1 cellular context compared by ENCODE assay signal in the genomic region with DNA sequence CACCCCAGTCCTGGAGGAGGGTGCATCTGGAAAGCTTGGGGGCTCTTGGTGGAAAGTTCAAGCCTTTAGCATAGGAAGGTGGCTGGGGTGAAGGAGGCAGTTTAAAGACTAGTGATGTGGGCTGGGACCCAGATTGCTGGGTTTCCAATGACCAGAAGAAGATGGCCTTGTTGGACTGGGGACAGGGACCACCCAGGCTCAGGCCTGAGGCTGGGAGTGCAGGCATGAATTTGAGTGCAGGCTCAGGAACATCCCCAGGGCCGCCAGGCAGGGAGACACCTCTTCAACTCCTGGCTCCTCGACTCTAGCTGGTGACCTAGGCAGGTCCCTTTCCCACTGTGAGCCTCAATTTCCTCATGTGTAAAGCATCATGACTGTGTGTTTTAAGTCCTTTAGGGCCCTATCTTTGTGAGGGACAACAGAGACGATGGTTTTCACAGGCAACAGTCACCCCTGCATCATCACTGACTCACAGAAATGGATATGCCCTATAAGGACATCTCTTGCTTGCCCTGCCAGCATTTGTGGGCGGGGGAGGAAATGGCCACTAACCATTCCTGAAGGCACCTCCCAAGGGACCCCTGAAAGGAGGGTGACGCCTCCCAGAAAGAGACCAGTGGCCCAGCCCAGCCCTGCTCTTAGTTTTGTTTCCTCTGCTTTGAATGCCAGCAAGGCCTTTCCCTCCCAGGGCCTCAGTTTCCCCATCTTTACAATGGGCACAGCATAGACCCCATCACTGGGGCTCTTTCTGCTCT.
TF ChIP-seq lines count a peak whose summit lies in the region.

No MANE protein-coding gene starts in this region.

TF ChIP-seq in GM12878, 131 proteins besides CTCF, POLR2A, EP300 and RAD21 (continues in another document):
- TF ChIP-seq SPI1 (IDR thresholded peaks at IDR 0.05; ENCODE audit: borderline replicate concordance, insufficient read depth, low read depth, low read length) (peak; percentile 33; the same call in 1 of the 2 replicates), MEF2B (IDR thresholded peaks at IDR 0.05; ENCODE audit: partially characterized antibody, poor library complexity, severe bottlenecking) (peak; percentile 93), USF2 (IDR thresholded peaks at IDR 0.05; ENCODE audit: borderline replicate concordance, low read depth, low read length) (no peak; the same call in 1 of the 2 replicates), IKZF1 (conservative IDR thresholded peaks at IDR 0.05) (peak; percentile 78), PAX5 (IDR thresholded peaks at IDR 0.05; ENCODE audit: borderline replicate concordance, low read depth, low read length) (no peak), BHLHE40 (IDR thresholded peaks at IDR 0.05; ENCODE audit: borderline replicate concordance in 1 of 2, low read depth in 2 of 2, low read length in 1 of 2) (peak in 1 of 2 experiments; percentile 30; a peak in 1 of 4 replicates), MEF2A (IDR thresholded peaks at IDR 0.05; ENCODE audit: insufficient read depth, low read depth, low read length) (no peak), STAT3 (IDR thresholded peaks at IDR 0.05; ENCODE audit: low read depth, low read length) (no peak), NR2F1 (conservative IDR thresholded peaks at IDR 0.05) (0 out of 2 replicates have a peak, but pooled peaks have one; percentile 12), ETV6 (conservative IDR thresholded peaks at IDR 0.05 in 1 of 2, IDR thresholded peaks at IDR 0.05 in 1 of 2; ENCODE audit: borderline replicate concordance in 1 of 2, low read depth in 1 of 2) (no peak), POLR2AphosphoS5 (IDR thresholded peaks at IDR 0.05; ENCODE audit: low read length) (peak; percentile 86), TCF12 (IDR thresholded peaks at IDR 0.05; ENCODE audit: low read depth, low read length) (0 out of 2 replicates have a peak, but pooled peaks have one; percentile 15), ATF2 (IDR thresholded peaks at IDR 0.05; ENCODE audit: low read length) (0 out of 2 replicates have a peak, but pooled peaks have one; percentile 9), NR2C1 (IDR thresholded peaks at IDR 0.05) (no peak), CREB1 (IDR thresholded peaks at IDR 0.05; ENCODE audit: low read depth) (peak; percentile 76), PKNOX1 (IDR thresholded peaks at IDR 0.05) (peak; percentile 36; the same call in 1 of the 2 replicates), RUNX3 (IDR thresholded peaks at IDR 0.05; ENCODE audit: low read length) (peak; percentile 47; the same call in 1 of the 2 replicates), ZNF24 (IDR thresholded peaks at IDR 0.05) (0 out of 2 replicates have a peak, but pooled peaks have one; percentile 24), SMARCA5 (IDR thresholded peaks at IDR 0.05) (peak; percentile 94), ZNF217 (IDR thresholded peaks at IDR 0.05) (peak; percentile 95), ATF7 (IDR thresholded peaks at IDR 0.05; ENCODE audit: low read depth) (0 out of 2 replicates have a peak, but pooled peaks have one; percentile 30), SMAD1 (IDR thresholded peaks at IDR 0.05; ENCODE audit: low read depth, partially characterized antibody) (no peak), DPF2 (IDR thresholded peaks at IDR 0.05) (peak; percentile 11), FOXM1 (IDR thresholded peaks at IDR 0.05; ENCODE audit: low read depth, low read length) (no peak), SRF (IDR thresholded peaks at IDR 0.05; ENCODE audit: low read depth in 2 of 2, low read length in 2 of 2) (peak; percentile 75 to 94), KLF5 (IDR thresholded peaks at IDR 0.05; ENCODE audit: partially characterized antibody) (peak; percentile 66), EED (IDR thresholded peaks at IDR 0.05; ENCODE audit: low read depth) (peak; percentile 79), RAD51 (IDR thresholded peaks at IDR 0.05) (no peak), TBL1XR1 (IDR thresholded peaks at IDR 0.05; ENCODE audit: low read depth, low read length) (0 out of 2 replicates have a peak, but pooled peaks have one; percentile 17), ZNF687 (IDR thresholded peaks at IDR 0.05) (peak; percentile 90), MTA2 (IDR thresholded peaks at IDR 0.05; ENCODE audit: low read depth) (peak; percentile 40), RCOR1 (conservative IDR thresholded peaks at IDR 0.05; ENCODE audit: low read depth, low read length) (0 out of 2 replicates have a peak, but pooled peaks have one; percentile 21), CREM (IDR thresholded peaks at IDR 0.05; ENCODE audit: low read depth) (peak; percentile 46; the same call in 1 of the 2 replicates)
- TF ChIP-seq, protein P1, sequence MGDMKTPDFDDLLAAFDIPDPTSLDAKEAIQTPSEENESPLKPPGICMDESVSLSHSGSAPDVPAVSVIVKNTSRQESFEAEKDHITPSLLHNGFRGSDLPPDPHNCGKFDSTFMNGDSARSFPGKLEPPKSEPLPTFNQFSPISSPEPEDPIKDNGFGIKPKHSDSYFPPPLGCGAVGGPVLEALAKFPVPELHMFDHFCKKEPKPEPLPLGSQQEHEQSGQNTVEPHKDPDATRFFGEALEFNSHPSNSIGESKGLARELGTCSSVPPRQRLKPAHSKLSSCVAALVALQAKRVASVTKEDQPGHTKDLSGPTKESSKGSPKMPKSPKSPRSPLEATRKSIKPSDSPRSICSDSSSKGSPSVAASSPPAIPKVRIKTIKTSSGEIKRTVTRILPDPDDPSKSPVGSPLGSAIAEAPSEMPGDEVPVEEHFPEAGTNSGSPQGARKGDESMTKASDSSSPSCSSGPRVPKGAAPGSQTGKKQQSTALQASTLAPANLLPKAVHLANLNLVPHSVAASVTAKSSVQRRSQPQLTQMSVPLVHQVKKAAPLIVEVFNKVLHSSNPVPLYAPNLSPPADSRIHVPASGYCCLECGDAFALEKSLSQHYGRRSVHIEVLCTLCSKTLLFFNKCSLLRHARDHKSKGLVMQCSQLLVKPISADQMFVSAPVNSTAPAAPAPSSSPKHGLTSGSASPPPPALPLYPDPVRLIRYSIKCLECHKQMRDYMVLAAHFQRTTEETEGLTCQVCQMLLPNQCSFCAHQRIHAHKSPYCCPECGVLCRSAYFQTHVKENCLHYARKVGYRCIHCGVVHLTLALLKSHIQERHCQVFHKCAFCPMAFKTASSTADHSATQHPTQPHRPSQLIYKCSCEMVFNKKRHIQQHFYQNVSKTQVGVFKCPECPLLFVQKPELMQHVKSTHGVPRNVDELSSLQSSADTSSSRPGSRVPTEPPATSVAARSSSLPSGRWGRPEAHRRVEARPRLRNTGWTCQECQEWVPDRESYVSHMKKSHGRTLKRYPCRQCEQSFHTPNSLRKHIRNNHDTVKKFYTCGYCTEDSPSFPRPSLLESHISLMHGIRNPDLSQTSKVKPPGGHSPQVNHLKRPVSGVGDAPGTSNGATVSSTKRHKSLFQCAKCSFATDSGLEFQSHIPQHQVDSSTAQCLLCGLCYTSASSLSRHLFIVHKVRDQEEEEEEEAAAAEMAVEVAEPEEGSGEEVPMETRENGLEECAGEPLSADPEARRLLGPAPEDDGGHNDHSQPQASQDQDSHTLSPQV (IDR thresholded peaks at IDR 0.05) = 0 out of 2 replicates have a peak, but pooled peaks have one; percentile 41
- TF ChIP-seq, protein P2, sequence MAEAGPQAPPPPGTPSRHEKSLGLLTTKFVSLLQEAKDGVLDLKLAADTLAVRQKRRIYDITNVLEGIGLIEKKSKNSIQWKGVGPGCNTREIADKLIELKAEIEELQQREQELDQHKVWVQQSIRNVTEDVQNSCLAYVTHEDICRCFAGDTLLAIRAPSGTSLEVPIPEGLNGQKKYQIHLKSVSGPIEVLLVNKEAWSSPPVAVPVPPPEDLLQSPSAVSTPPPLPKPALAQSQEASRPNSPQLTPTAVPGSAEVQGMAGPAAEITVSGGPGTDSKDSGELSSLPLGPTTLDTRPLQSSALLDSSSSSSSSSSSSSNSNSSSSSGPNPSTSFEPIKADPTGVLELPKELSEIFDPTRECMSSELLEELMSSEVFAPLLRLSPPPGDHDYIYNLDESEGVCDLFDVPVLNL (IDR thresholded peaks at IDR 0.05; ENCODE audit: low read depth, low read length) = no peak
- TF ChIP-seq, protein P3, sequence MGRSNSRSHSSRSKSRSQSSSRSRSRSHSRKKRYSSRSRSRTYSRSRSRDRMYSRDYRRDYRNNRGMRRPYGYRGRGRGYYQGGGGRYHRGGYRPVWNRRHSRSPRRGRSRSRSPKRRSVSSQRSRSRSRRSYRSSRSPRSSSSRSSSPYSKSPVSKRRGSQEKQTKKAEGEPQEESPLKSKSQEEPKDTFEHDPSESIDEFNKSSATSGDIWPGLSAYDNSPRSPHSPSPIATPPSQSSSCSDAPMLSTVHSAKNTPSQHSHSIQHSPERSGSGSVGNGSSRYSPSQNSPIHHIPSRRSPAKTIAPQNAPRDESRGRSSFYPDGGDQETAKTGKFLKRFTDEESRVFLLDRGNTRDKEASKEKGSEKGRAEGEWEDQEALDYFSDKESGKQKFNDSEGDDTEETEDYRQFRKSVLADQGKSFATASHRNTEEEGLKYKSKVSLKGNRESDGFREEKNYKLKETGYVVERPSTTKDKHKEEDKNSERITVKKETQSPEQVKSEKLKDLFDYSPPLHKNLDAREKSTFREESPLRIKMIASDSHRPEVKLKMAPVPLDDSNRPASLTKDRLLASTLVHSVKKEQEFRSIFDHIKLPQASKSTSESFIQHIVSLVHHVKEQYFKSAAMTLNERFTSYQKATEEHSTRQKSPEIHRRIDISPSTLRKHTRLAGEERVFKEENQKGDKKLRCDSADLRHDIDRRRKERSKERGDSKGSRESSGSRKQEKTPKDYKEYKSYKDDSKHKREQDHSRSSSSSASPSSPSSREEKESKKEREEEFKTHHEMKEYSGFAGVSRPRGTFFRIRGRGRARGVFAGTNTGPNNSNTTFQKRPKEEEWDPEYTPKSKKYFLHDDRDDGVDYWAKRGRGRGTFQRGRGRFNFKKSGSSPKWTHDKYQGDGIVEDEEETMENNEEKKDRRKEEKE (IDR thresholded peaks at IDR 0.05) = no peak
